Comparison of ENCODE assay signal across 11 cellular contexts in genomic region chr9:91415290-91415689, GRCh38. TPM values are rescaled to one million over a fixed set of nuclear protein-coding genes. Genes with fewer than 3 reads are reported as not detected.
A peak's percentile ranks its signal among the peaks of the same experiment; 100 is the strongest.
DNase-seq lines count a peak whose midpoint lies in the region; ATAC-seq and TF ChIP-seq lines count a peak whose summit lies in the region.
"Had no signal": no experiment of that assay in that cellular context is flagged by ENCODE, and none has a peak within 500 bp of the region (broad histone marks: within the 10 kb centered on the region; RNA-seq: fewer than 3 reads in every experiment).

No MANE protein-coding gene starts in this region.

- peak; percentile 75 for ATAC-seq in activated CD8-positive, alpha-beta memory T cell treated with anti-CD3 and anti-CD28 coated beads, Interleukin-2, amount 10 ng/mL, durations not matched to agents 7 days and 5 days
- ATAC-seq in HG02870 (IDR thresholded peaks at IDR 0.05; ENCODE audit: unreplicated experiment), result peak; percentile 99
- peak; percentile 79 for ATAC-seq in stimulated activated naive CD8-positive, alpha-beta T cell treated with anti-CD3 and anti-CD28 coated beads, Interleukin-15, Interleukin-2, amounts not matched to agents 100 U/mL and 50 U/mL, for 24 hours
- ATAC-seq: HCT116 had no signal

- H3K9me3 ChIP-seq in Caco-2, result no peaks in the 10 kb centered on the region

- BruUV-seq in Caco-2 (replicated peaks; lab: Mats Ljungman, UMichigan), result no TSS peak

- no peak for TF ChIP-seq CTCF in Caco-2 (IDR thresholded peaks at IDR 0.05; ENCODE audit: insufficient read depth in 1 of 2, low read depth in 1 of 2, low read length in 1 of 2, severe bottlenecking in 1 of 2, unreplicated experiment in 1 of 2)

- peaks cover 11% of the 10 kb centered on the region for H3K4me1 ChIP-seq in Caco-2

- peaks cover 91% of the 10 kb centered on the region for H3K4me1 Mint-ChIP-seq in activated CD8-positive, alpha-beta memory T cell treated with anti-CD3 and anti-CD28 coated beads, Interleukin-2, amount 10 ng/mL, durations not matched to agents 7 days and 5 days
- H3K4me1 Mint-ChIP-seq in Caco-2 (ENCODE audit: low read depth, unreplicated experiment), result peaks cover 3% of the 10 kb centered on the region

- intact Hi-C loops in Caco-2 (cut with micrococcal nuclease; ENCODE audit: unreplicated experiment), result no loop called here

- H3K4me3 Mint-ChIP-seq in activated CD8-positive, alpha-beta memory T cell treated with anti-CD3 and anti-CD28 coated beads, Interleukin-2, amount 10 ng/mL, durations not matched to agents 7 days and 5 days, result peak overlapping the region; percentile 18
- no peak overlapping the region for H3K4me3 Mint-ChIP-seq in Caco-2 (ENCODE audit: unreplicated experiment)

- POLR2A ChIA-PET in Caco-2 (lab: Charles Lee), result no interaction called here

- H3K36me3 Mint-ChIP-seq in activated CD8-positive, alpha-beta memory T cell treated with anti-CD3 and anti-CD28 coated beads, Interleukin-2, amount 10 ng/mL, durations not matched to agents 7 days and 5 days, result peaks cover 50% of the 10 kb centered on the region
- H3K36me3 Mint-ChIP-seq in Caco-2 (ENCODE audit: insufficient read depth, unreplicated experiment), result peaks cover 11% of the 10 kb centered on the region

- H3K36me3 ChIP-seq in Caco-2 (ENCODE audit: control insufficient read depth, insufficient read depth, low read length), result no peaks in the 10 kb centered on the region

- DNase-seq in activated CD8-positive, alpha-beta memory T cell treated with anti-CD3 and anti-CD28 coated beads, Interleukin-2, amount 10 ng/mL, durations not matched to agents 7 days and 5 days, result no peak
- no peak for DNase-seq in activated CD8-positive, alpha-beta memory T cell treated with anti-CD3 and anti-CD28 coated beads, Interleukin-2, amount 50 U/mL, for 4 hours
- DNase-seq in NOMO-1 treated with DMSO at 0.1 percent for 48 hours (lab: John Stamatoyannopoulos, UW; ENCODE audit: unreplicated experiment) (peak; percentile 68), Caco-2 (no peak), ureter (ENCODE audit: low spot score) (no peak), C1 segment of cervical spinal cord (lab: John Stamatoyannopoulos, UW) (no peak)
- DNase-seq in stimulated activated naive CD8-positive, alpha-beta T cell treated with anti-CD3 and anti-CD28 coated beads, Interleukin-15, Interleukin-2, amounts not matched to agents 100 U/mL and 50 U/mL, for 24 hours, result no peak
- DNase-seq: NCI-H524 treated with DMSO at 0.1 percent for 48 hours had no signal

- H3K27me3 Mint-ChIP-seq in activated CD8-positive, alpha-beta memory T cell treated with anti-CD3 and anti-CD28 coated beads, Interleukin-2, amount 10 ng/mL, durations not matched to agents 7 days and 5 days, result no peaks in the 10 kb centered on the region
- H3K27me3 Mint-ChIP-seq in Caco-2 (ENCODE audit: insufficient read depth, unreplicated experiment), result no peaks in the 10 kb centered on the region

- H3K27me3 ChIP-seq in Caco-2 (replicated peaks; ENCODE audit: control insufficient read depth, insufficient read depth, low read length), result no peaks in the 10 kb centered on the region

- no peak overlapping the region for H3K4me3 ChIP-seq in Caco-2 (ENCODE audit: low read depth, low read length)
- H3K4me3 ChIP-seq: lung had no signal

- peak overlapping the region; percentile 74 for H3K27ac Mint-ChIP-seq in activated CD8-positive, alpha-beta memory T cell treated with anti-CD3 and anti-CD28 coated beads, Interleukin-2, amount 10 ng/mL, durations not matched to agents 7 days and 5 days
- no peak overlapping the region for H3K27ac Mint-ChIP-seq in Caco-2 (ENCODE audit: unreplicated experiment)

- no peaks in the 10 kb centered on the region for H3K9me3 Mint-ChIP-seq in activated CD8-positive, alpha-beta memory T cell treated with anti-CD3 and anti-CD28 coated beads, Interleukin-2, amount 10 ng/mL, durations not matched to agents 7 days and 5 days (ENCODE audit: low read depth)
- H3K9me3 Mint-ChIP-seq in Caco-2 (ENCODE audit: unreplicated experiment), result no peaks in the 10 kb centered on the region

- CTCF ChIA-PET in activated CD8-positive, alpha-beta memory T cell treated with anti-CD3 and anti-CD28 coated beads, Interleukin-2, amount 10 ng/mL, durations not matched to agents 7 days and 5 days (lab: Charles Lee), result interaction anchor here (0.7 to 1.4 kb wide), 5 partner anchors 11 to 500 kb away, joined by 3 to 7 read pairs (median 4); partner anchors contain the start of gene AUH
- CTCF ChIA-PET in Caco-2 (lab: Charles Lee), result no interaction called here

RNA-seq across cellular contexts. Expression of gene NFIL3, which starts 8.3 kb away (rescaled TPM):
- 10 to 100 TPM; 71.1 to 87.3 TPM for total RNA-seq in activated CD8-positive, alpha-beta memory T cell treated with anti-CD3 and anti-CD28 coated beads, Interleukin-2, amount 10 ng/mL, durations not matched to agents 7 days and 5 days
- total RNA-seq in Caco-2 (2022) (13.5 and 14.9 TPM in 2 replicates), ureter (39.6 TPM)

RNA-seq across cellular contexts. Expression of gene AUH, which starts 53.6 kb away (rescaled TPM):
- 10 to 100 TPM; 33.5 to 36.1 TPM for total RNA-seq in activated CD8-positive, alpha-beta memory T cell treated with anti-CD3 and anti-CD28 coated beads, Interleukin-2, amount 10 ng/mL, durations not matched to agents 7 days and 5 days
- 10.3 TPM in 2 replicates for total RNA-seq in Caco-2 (2022)
- 24.6 TPM for total RNA-seq in ureter
